In the genomic region with DNA sequence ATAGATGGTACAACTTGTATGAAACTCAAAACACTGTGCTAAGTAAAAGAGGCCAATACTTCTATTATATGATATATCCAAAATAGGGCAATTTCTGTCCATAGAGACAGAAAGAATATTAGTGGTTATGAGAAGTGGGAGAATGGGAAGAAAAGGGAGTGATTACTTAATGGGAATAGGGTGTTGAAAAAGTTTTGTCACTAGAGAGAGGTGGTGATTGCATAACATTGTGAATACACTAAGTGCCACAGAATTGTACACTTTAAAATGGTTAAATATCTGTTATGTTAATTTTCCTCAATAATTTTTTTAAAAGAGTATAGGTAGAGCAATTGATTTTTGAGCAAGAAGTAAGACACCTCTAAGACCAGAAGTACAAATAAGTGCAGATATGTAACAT, we compare ENCODE assay signal across 2 cellular contexts.
TF ChIP-seq lines count a peak whose summit lies in the region.

No MANE protein-coding gene starts in this region.

TF ChIP-seq in IMR-90, 13 proteins besides CTCF, POLR2A, EP300 and RAD21:
- TF ChIP-seq FOS (IDR thresholded peaks at IDR 0.05; ENCODE audit: low read depth, low read length) (no peak), CEBPB (IDR thresholded peaks at IDR 0.05; ENCODE audit: low read depth, low read length) (0 out of 2 replicates have a peak, but pooled peaks have one; percentile 43)
- TF ChIP-seq, protein P1, sequence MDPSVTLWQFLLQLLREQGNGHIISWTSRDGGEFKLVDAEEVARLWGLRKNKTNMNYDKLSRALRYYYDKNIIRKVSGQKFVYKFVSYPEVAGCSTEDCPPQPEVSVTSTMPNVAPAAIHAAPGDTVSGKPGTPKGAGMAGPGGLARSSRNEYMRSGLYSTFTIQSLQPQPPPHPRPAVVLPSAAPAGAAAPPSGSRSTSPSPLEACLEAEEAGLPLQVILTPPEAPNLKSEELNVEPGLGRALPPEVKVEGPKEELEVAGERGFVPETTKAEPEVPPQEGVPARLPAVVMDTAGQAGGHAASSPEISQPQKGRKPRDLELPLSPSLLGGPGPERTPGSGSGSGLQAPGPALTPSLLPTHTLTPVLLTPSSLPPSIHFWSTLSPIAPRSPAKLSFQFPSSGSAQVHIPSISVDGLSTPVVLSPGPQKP (IDR thresholded peaks at IDR 0.05; ENCODE audit: borderline replicate concordance, low read depth, low read length): no peak

TF ChIP-seq in K562, 482 proteins besides CTCF, POLR2A, EP300 and RAD21:
- TF ChIP-seq PTTG1 (tag; IDR thresholded peaks at IDR 0.05; ENCODE audit: low read depth): no peak
- no peak for TF ChIP-seq CEBPG (CRISPR knock-in tag; IDR thresholded peaks at IDR 0.05)
- peak; percentile 55 to 61; a peak in 2 of 4 replicates for TF ChIP-seq CEBPG (tag; conservative IDR thresholded peaks at IDR 0.05 in 1 of 2, IDR thresholded peaks at IDR 0.05 in 1 of 2)
- peak; percentile 37; the same call in 1 of the 2 replicates for TF ChIP-seq CEBPB (tag; IDR thresholded peaks at IDR 0.05)
